16 cellular contexts compared by ENCODE assay signal in the genomic region with DNA sequence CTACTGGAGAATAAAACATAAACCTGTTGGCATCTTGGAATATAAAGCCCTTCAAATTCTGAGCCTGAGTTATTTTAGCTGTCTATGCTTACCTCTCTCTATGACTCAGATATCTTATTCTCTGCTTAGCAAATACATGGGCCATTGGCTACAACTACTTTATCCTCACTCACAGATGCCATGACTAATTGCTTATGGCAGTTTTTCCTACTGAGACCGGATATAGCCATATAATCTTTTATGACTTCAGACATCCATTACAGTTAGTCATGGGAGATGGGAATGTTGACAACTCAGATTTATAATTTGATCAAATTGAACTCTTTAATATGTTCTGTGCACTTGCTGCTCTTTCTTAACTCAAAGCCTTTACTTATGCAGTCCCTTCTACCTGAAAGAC.
A peak's percentile ranks its signal among the peaks of the same experiment; 100 is the strongest.
DNase-seq lines count a peak whose midpoint lies in the region; ATAC-seq, FAIRE-seq and TF ChIP-seq lines count a peak whose summit lies in the region.
"Had no signal": no experiment of that assay in that cellular context is flagged by ENCODE, and none has a peak within 500 bp of the region (broad histone marks: within the 10 kb centered on the region; RNA-seq: fewer than 3 reads in every experiment).

No MANE protein-coding gene starts in this region.

- no peak for ATAC-seq in activated CD8-positive, alpha-beta T cell treated with anti-CD3 and anti-CD28 coated beads for 36 hours
- ATAC-seq: left lung had no signal

- no peak overlapping the region for H3K4me3 Mint-ChIP-seq in activated CD8-positive, alpha-beta T cell treated with anti-CD3 and anti-CD28 coated beads for 36 hours
- no peak overlapping the region for H3K4me3 Mint-ChIP-seq in Calu3 (ENCODE audit: low read depth, unreplicated experiment)
- H3K4me3 Mint-ChIP-seq: B cell had no signal

- H3K36me3 Mint-ChIP-seq in activated CD8-positive, alpha-beta T cell treated with anti-CD3 and anti-CD28 coated beads for 36 hours (ENCODE audit: low read depth): no peaks in the 10 kb centered on the region
- H3K36me3 Mint-ChIP-seq in Calu3 (ENCODE audit: insufficient read depth, unreplicated experiment): peaks cover 6% of the 10 kb centered on the region

- BruUV-seq in Calu3 (replicated peaks; lab: Mats Ljungman, UMichigan): no TSS peak

- no peaks in the 10 kb centered on the region for H3K36me3 ChIP-seq in brain microvascular endothelial cell (replicated peaks)
- no peaks in the 10 kb centered on the region for H3K36me3 ChIP-seq in kidney epithelial cell (ENCODE audit: control insufficient read depth, insufficient read depth, low read length)
- H3K36me3 ChIP-seq: left lung had no signal

- peaks cover 15% of the 10 kb centered on the region for H3K9me3 Mint-ChIP-seq in activated CD8-positive, alpha-beta T cell treated with anti-CD3 and anti-CD28 coated beads for 36 hours
- H3K9me3 Mint-ChIP-seq in Calu3 (ENCODE audit: low read depth, unreplicated experiment): peaks cover 11% of the 10 kb centered on the region

- no peak for TF ChIP-seq CTCF in AG09309 (IDR thresholded peaks at IDR 0.05; ENCODE audit: control insufficient read depth, insufficient read depth, low read depth, low read length, missing control alignments)
- TF ChIP-seq CTCF in brain microvascular endothelial cell (IDR thresholded peaks at IDR 0.05; ENCODE audit: low read depth, low read length, missing control alignments): no peak
- TF ChIP-seq CTCF in kidney epithelial cell (IDR thresholded peaks at IDR 0.05; ENCODE audit: insufficient read depth, low read length, poor library complexity, severe bottlenecking): no peak
- TF ChIP-seq CTCF in activated CD8-positive, alpha-beta T cell treated with anti-CD3 and anti-CD28 coated beads for 36 hours (IDR thresholded peaks at IDR 0.05): no peak
- no peak for TF ChIP-seq CTCF in GM10248 (IDR thresholded peaks at IDR 0.05; ENCODE audit: control extremely low read depth, extremely low read depth, low read depth, missing control alignments)
- TF ChIP-seq CTCF in Calu3 (IDR thresholded peaks at IDR 0.05; ENCODE audit: unreplicated experiment): no peak

- H3K27me3 ChIP-seq in brain microvascular endothelial cell (replicated peaks) (no peaks in the 10 kb centered on the region), kidney epithelial cell (ENCODE audit: control insufficient read depth, insufficient read depth, low read length) (no peaks in the 10 kb centered on the region)
- H3K27me3 ChIP-seq: left lung had no signal

- CTCF ChIA-PET in activated CD8-positive, alpha-beta T cell treated with anti-CD3 and anti-CD28 coated beads for 36 hours (lab: Charles Lee): no interaction called here
- CTCF ChIA-PET in GM10248 (lab: Yijun Ruan, JAX): no interaction called here
- CTCF ChIA-PET in Calu3 (lab: Charles Lee): interaction anchor here (1.9 kb wide), 1 partner anchor 8 kb away, joined by 4 read pairs; no protein-coding TSS in a partner anchor

- H3K27me3 Mint-ChIP-seq in activated CD8-positive, alpha-beta T cell treated with anti-CD3 and anti-CD28 coated beads for 36 hours: peaks cover 1% of the 10 kb centered on the region
- H3K27me3 Mint-ChIP-seq in Calu3 (ENCODE audit: unreplicated experiment): no peaks in the 10 kb centered on the region

- H3K27ac ChIP-seq in brain microvascular endothelial cell: no peak overlapping the region
- H3K27ac ChIP-seq: left lung had no signal

- DNase-seq in AG09309 (ENCODE audit: low read depth): peak; percentile 71
- peak; percentile 36 for DNase-seq in HTR-8/SVneo (ENCODE audit: insufficient read length, low spot score)
- DNase-seq in brain microvascular endothelial cell: peak; percentile 65
- peak; percentile 85 for DNase-seq in kidney epithelial cell (ENCODE audit: low read depth)
- no peak for DNase-seq in activated CD8-positive, alpha-beta T cell treated with anti-CD3 and anti-CD28 coated beads for 36 hours
- no peak for DNase-seq in GM10248 (ENCODE audit: extremely low spot score)
- no peak for DNase-seq in NCI-H510A (lab: John Stamatoyannopoulos, UW)
- no peak for DNase-seq in Calu3
- DNase-seq: activated CD4-positive, alpha-beta T cell treated with anti-CD3 and anti-CD28 coated beads, Interleukin-2, amount 50 U/mL, for 1 hour; cerebellar nuclear complex; GF-D8; NCI-H1436 treated with DMSO at 0.1 percent for 48 hours; T-helper 1 cell had no signal

- POLR2A ChIA-PET in activated CD8-positive, alpha-beta T cell treated with anti-CD3 and anti-CD28 coated beads for 36 hours (lab: Charles Lee): no interaction called here
- POLR2A ChIA-PET in GM10248 (lab: Yijun Ruan, JAX): no interaction called here

- in situ Hi-C loops in brain microvascular endothelial cell (cut with HindIII; ENCODE audit: low pct_ligation_motif_present, low sequenced_read_pairs): no loop called here

- H3K4me3 ChIP-seq in AG09309 (ENCODE audit: control insufficient read depth, low read depth, low read length): no peak overlapping the region
- H3K4me3 ChIP-seq in brain microvascular endothelial cell (ENCODE audit: low read depth, low read length): no peak overlapping the region
- no peak overlapping the region for H3K4me3 ChIP-seq in kidney epithelial cell (ENCODE audit: low read depth, low read length)
- H3K4me3 ChIP-seq: left lung had no signal

- intact Hi-C loops in activated CD8-positive, alpha-beta T cell treated with anti-CD3 and anti-CD28 coated beads for 36 hours (cut with micrococcal nuclease): no loop called here
- intact Hi-C loops in Calu3 (cut with micrococcal nuclease; ENCODE audit: unreplicated experiment): no loop called here

- H3K4me1 Mint-ChIP-seq in activated CD8-positive, alpha-beta T cell treated with anti-CD3 and anti-CD28 coated beads for 36 hours (ENCODE audit: low read depth): no peaks in the 10 kb centered on the region
- no peaks in the 10 kb centered on the region for H3K4me1 Mint-ChIP-seq in Calu3 (ENCODE audit: low read depth, unreplicated experiment)

- H3K27ac Mint-ChIP-seq in activated CD8-positive, alpha-beta T cell treated with anti-CD3 and anti-CD28 coated beads for 36 hours: no peak overlapping the region
- H3K27ac Mint-ChIP-seq in Calu3 (ENCODE audit: unreplicated experiment): no peak overlapping the region
- H3K27ac Mint-ChIP-seq: activated T-helper 2 cell treated with anti-CD3 and anti-CD28 coated beads, Interferon-gamma antibody, Interleukin-2, Interleukin-4, amounts not matched to agents 10 μg/mL and 5 μg/mL and 100 μg/mL, durations not matched to agents 14 hours and 24 hours and 36 hours; B cell had no signal

- no peak for FAIRE-seq in HTR-8/SVneo (lab: Jason Lieb, UNC)

Comparison
In these comparisons a context has a peak if more than half of its experiments do, and no peak if none do; other contexts are left out.
1. DNase-seq: peak in AG09309 (single experiment), HTR-8/SVneo (single experiment), brain microvascular endothelial cell (single experiment) and kidney epithelial cell (single experiment); none in activated CD8-positive, alpha-beta T cell treated with anti-CD3 and anti-CD28 coated beads for 36 hours (single experiment), GM10248 (single experiment), NCI-H510A (single experiment) and Calu3 (single experiment).